In genomic region chr3:176512037-176512436, GRCh38 we compare ENCODE assay signal across 22 cellular contexts.
"Had no signal": no experiment of that assay in that cellular context is flagged by ENCODE, and none has a peak within 500 bp of the region (broad histone marks: within the 10 kb centered on the region; RNA-seq: fewer than 3 reads in every experiment).

No MANE protein-coding gene starts in this region.

- H3K27ac Mint-ChIP-seq: dendritic cell treated with granulocyte-macrophage colony-stimulating factor and Interleukin-4, amounts not matched to agents 40 ng/mL and 50 ng/mL, for 4 days; effector memory CD8-positive, alpha-beta T cell had no signal

- H3K9me3 ChIP-seq: colonic mucosa had no signal

- H3K4me3 ChIP-seq: colonic mucosa, coronary artery, dorsolateral prefrontal cortex, esophagus squamous epithelium, gastrocnemius medialis, gastroesophageal sphincter, heart left ventricle, heart right ventricle had no signal

- H3K27me3 Mint-ChIP-seq: dendritic cell treated with granulocyte-macrophage colony-stimulating factor and Interleukin-4, amounts not matched to agents 40 ng/mL and 50 ng/mL, for 4 days; effector memory CD8-positive, alpha-beta T cell had no signal

- H3K27ac ChIP-seq: colonic mucosa, coronary artery, dorsolateral prefrontal cortex, epithelial cell of prostate, esophagus squamous epithelium, foreskin keratinocyte, gastrocnemius medialis, gastroesophageal sphincter, heart left ventricle, heart right ventricle had no signal

- H3K36me3 ChIP-seq: colonic mucosa, esophagus squamous epithelium, gastrocnemius medialis, gastroesophageal sphincter, heart left ventricle, heart right ventricle had no signal

- H3K4me3 Mint-ChIP-seq: dendritic cell treated with granulocyte-macrophage colony-stimulating factor and Interleukin-4, amounts not matched to agents 40 ng/mL and 50 ng/mL, for 4 days; effector memory CD8-positive, alpha-beta T cell had no signal

- H3K4me1 ChIP-seq: colonic mucosa, esophagus squamous epithelium, foreskin keratinocyte, gastrocnemius medialis, gastroesophageal sphincter, heart left ventricle, heart right ventricle had no signal

- DNase-seq: colonic mucosa; cortex of kidney; dermis blood vessel endothelial cell; dorsolateral prefrontal cortex; effector CD4-positive, alpha-beta T cell; effector CD8-positive, alpha-beta T cell; effector memory CD4-positive, alpha-beta T cell; effector memory CD8-positive, alpha-beta T cell; erythroblast; esophagus squamous epithelium; foreskin fibroblast; foreskin keratinocyte; foreskin melanocyte; gastrocnemius medialis; glutamatergic neuron; head of caudate nucleus; heart left ventricle; heart right ventricle had no signal

- H3K27me3 ChIP-seq: colonic mucosa, dorsolateral prefrontal cortex, esophagus squamous epithelium, foreskin keratinocyte, gastrocnemius medialis, gastroesophageal sphincter, heart left ventricle, heart right ventricle had no signal
